ENCODE assay signal across 15 cellular contexts in the genomic region with DNA sequence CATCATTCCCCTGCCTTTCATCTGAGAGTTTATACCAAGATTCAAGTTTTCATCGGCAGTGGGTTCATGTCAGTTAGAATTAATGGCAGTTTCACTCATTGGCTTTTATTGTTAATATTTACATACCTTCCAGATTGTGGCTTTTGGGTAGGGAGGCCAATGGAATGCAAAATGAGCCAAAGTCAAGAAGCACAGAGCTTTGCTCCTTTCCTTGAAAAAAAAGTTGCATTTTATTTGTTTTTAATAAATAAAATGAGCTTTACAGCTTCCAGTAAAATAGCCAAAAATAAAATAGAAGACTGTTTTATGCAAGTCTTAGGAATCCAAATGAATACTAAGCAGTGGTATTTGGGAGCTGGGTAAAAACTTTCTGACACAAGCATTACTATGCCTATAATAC.
"Had no signal": no experiment of that assay in that cellular context is flagged by ENCODE, and none has a peak within 500 bp of the region (broad histone marks: within the 10 kb centered on the region; RNA-seq: fewer than 3 reads in every experiment).

No MANE protein-coding gene starts in this region.

- H3K9me3 Mint-ChIP-seq: activated T-cell treated with anti-CD3 and anti-CD28 coated beads, Interleukin-2, amount 50 U/mL, for 24 hours; immature natural killer cell had no signal

- H3K36me3 Mint-ChIP-seq: activated naive CD8-positive, alpha-beta T cell; immature natural killer cell; naive B cell; stimulated activated memory B cell treated with anti-CD40 and anti-IgM and Interleukin-4, amounts not matched to agents 10 μg/mL and 1 μg/mL and 100 μg/mL, for 72 hours had no signal

- H3K27me3 ChIP-seq: cardiac muscle cell, colonic mucosa, pancreas, tibial nerve had no signal

- H3K4me3 ChIP-seq: cardiac muscle cell, colonic mucosa, lower lobe of right lung, pancreas, skin epidermis, tibial nerve had no signal

- ATAC-seq: left cardiac atrium; lower lobe of right lung; pancreas; stimulated activated memory B cell treated with anti-CD40 and anti-IgM and Interleukin-4, amounts not matched to agents 10 μg/mL and 1 μg/mL and 100 μg/mL, for 72 hours had no signal

- H3K36me3 ChIP-seq: cardiac muscle cell, colonic mucosa, lower lobe of right lung, pancreas, tibial nerve had no signal

- H3K4me1 ChIP-seq: colonic mucosa, lower lobe of right lung, pancreas, tibial nerve had no signal

- H3K27ac ChIP-seq: cardiac muscle cell, colonic mucosa, lower lobe of right lung, pancreas, skin epidermis, tibial nerve had no signal

- H3K27me3 Mint-ChIP-seq: activated naive CD8-positive, alpha-beta T cell; naive B cell; stimulated activated memory B cell treated with anti-CD40 and anti-IgM and Interleukin-4, amounts not matched to agents 10 μg/mL and 1 μg/mL and 100 μg/mL, for 72 hours had no signal

- H3K4me1 Mint-ChIP-seq: naive B cell; stimulated activated memory B cell treated with anti-CD40 and anti-IgM and Interleukin-4, amounts not matched to agents 10 μg/mL and 1 μg/mL and 100 μg/mL, for 72 hours had no signal

- H3K27ac Mint-ChIP-seq: activated naive CD8-positive, alpha-beta T cell; activated T-cell treated with anti-CD3 and anti-CD28 coated beads, Interleukin-2, amount 50 U/mL, for 24 hours; immature natural killer cell; naive B cell; stimulated activated memory B cell treated with anti-CD40 and anti-IgM and Interleukin-4, amounts not matched to agents 10 μg/mL and 1 μg/mL and 100 μg/mL, for 72 hours had no signal

- H3K4me3 Mint-ChIP-seq: activated naive CD8-positive, alpha-beta T cell; activated T-cell treated with anti-CD3 and anti-CD28 coated beads, Interleukin-2, amount 50 U/mL, for 24 hours; immature natural killer cell; naive B cell; stimulated activated memory B cell treated with anti-CD40 and anti-IgM and Interleukin-4, amounts not matched to agents 10 μg/mL and 1 μg/mL and 100 μg/mL, for 72 hours had no signal

- H3K9me3 ChIP-seq: colonic mucosa, lower lobe of right lung, pancreas, tibial nerve had no signal

- DNase-seq: activated effector memory CD4-positive, alpha-beta T cell treated with anti-CD3 and anti-CD28 coated beads, Interleukin-2, amount 50 U/mL, for 16 hours; activated T-cell treated with anti-CD3 and anti-CD28 coated beads, Interleukin-2, amount 50 U/mL, for 24 hours; anterior cingulate cortex; colonic mucosa; effector memory CD4-positive, alpha-beta T cell; immature natural killer cell; left cardiac atrium; lower lobe of right lung; naive B cell; pancreas had no signal
